15 cellular contexts compared by ENCODE assay signal in genomic region chr18:9629709-9630108, GRCh38. TPM values are rescaled to one million over a fixed set of nuclear protein-coding genes. Genes with fewer than 3 reads are reported as not detected.
DNase-seq lines count a peak whose midpoint lies in the region; ATAC-seq and TF ChIP-seq lines count a peak whose summit lies in the region.
"Had no signal": no experiment of that assay in that cellular context is flagged by ENCODE, and none has a peak within 500 bp of the region (broad histone marks: within the 10 kb centered on the region; RNA-seq: fewer than 3 reads in every experiment).

No MANE protein-coding gene starts in this region.

- no peak for ATAC-seq in natural killer cell

- no peak overlapping the region for H3K27ac Mint-ChIP-seq in natural killer cell

- DNase-seq in D341Med (ENCODE audit: low spot score) (peak; percentile 59), MV-4-11 (lab: John Stamatoyannopoulos, UW) (peak; percentile 46), amniotic epithelial cell (ENCODE audit: low read depth) (peak; percentile 83), iris pigment epithelial cell (ENCODE audit: low read depth) (peak; percentile 81), SW 1271 (lab: John Stamatoyannopoulos, UW) (no peak), natural killer cell (no peak)
- no peak for DNase-seq in activated CD4-positive, alpha-beta T cell treated with anti-CD3 and anti-CD28 coated beads for 1 hour
- no peak for DNase-seq in activated effector memory CD4-positive, alpha-beta T cell treated with Interleukin-2 at 50 U/mL for 16 hours
- DNase-seq: activated gamma-delta T cell, aorta, cortex of kidney, MG63, NCI-H2029 treated with DMSO at 0.1 percent for 48 hours, Peyer's patch had no signal

- H3K36me3 Mint-ChIP-seq in natural killer cell = no peaks in the 10 kb centered on the region

- H3K27me3 Mint-ChIP-seq in natural killer cell (ENCODE audit: low read depth in 2 of 2) = peaks cover 5 to 7% of the 10 kb centered on the region in 2 donors

- TF ChIP-seq CTCF in natural killer cell (IDR thresholded peaks at IDR 0.05) = no peak

- intact Hi-C loops in natural killer cell (cut with micrococcal nuclease) = no loop called here

- no peak overlapping the region for H3K4me3 Mint-ChIP-seq in natural killer cell
- H3K4me3 Mint-ChIP-seq: neural crest cell had no signal

- H3K4me1 Mint-ChIP-seq in natural killer cell = no peaks in the 10 kb centered on the region

- H3K9me3 Mint-ChIP-seq in natural killer cell = no peaks in the 10 kb centered on the region
- H3K9me3 Mint-ChIP-seq: neural crest cell had no signal

RNA-seq across cellular contexts. Expression of gene PPP4R1, which starts 15.3 kb away (rescaled TPM):
- 100 to 1,000 TPM in 1 of 3 donors, 10 to 100 TPM in 2; 60.5 to 108 (median 72.6) TPM for total RNA-seq in natural killer cell

Comparison
In these comparisons a context has a peak if more than half of its experiments do, and no peak if none do; other contexts are left out.
1. DNase-seq: peak in D341Med (single experiment), MV-4-11 (single experiment), amniotic epithelial cell (single experiment) and iris pigment epithelial cell (single experiment); none in activated CD4-positive, alpha-beta T cell treated with anti-CD3 and anti-CD28 coated beads for 1 hour (single experiment), SW 1271 (0 of 2), natural killer cell (single experiment) and activated effector memory CD4-positive, alpha-beta T cell treated with Interleukin-2 at 50 U/mL for 16 hours (single experiment).